Comparison of ENCODE assay signal across 21 cellular contexts in genomic region chr9:17130725-17131124, GRCh38. TPM values are rescaled to one million over a fixed set of nuclear protein-coding genes. Genes with fewer than 3 reads are reported as not detected.
"Had no signal": no experiment of that assay in that cellular context is flagged by ENCODE, and none has a peak within 500 bp of the region (broad histone marks: within the 10 kb centered on the region; RNA-seq: fewer than 3 reads in every experiment).

No MANE protein-coding gene starts in this region.

- ATAC-seq: K562 had no signal

- H3K4me2 ChIP-seq: KMS-11 had no signal

- H3K27ac Mint-ChIP-seq: IgD-negative memory B cell had no signal

- H3K4me3 ChIP-seq: K562, SJSA1, SK-N-MC had no signal

- DNase-seq: Kasumi-1, NCI-H1092 treated with DMSO at 0.1 percent for 48 hours, NCI-H1436, NCI-H187, NCI-H2029, NCI-H2081 treated with DMSO at 0.1 percent for 48 hours, NCI-H2171, NCI-H226, NCI-H446, NCI-H510A, NCI-H524 treated with DMSO at 0.1 percent for 48 hours, NCI-H69, NCI-H774, Right ventricle myocardium superior, RPMI8226, SIG-M5 had no signal

- H3K36me3 ChIP-seq: SJSA1 had no signal

- H3K4me3 Mint-ChIP-seq: IgD-negative memory B cell had no signal

- H3K36me3 Mint-ChIP-seq: IgD-negative memory B cell had no signal

- H3K27me3 ChIP-seq: SJSA1 had no signal

- H3K27ac ChIP-seq: KMS-11, SJSA1, SK-N-MC had no signal

RNA-seq across cellular contexts. Expression of gene CNTLN, which starts 4.1 kb away (rescaled TPM):
- total RNA-seq: K562 had no signal
